16 cellular contexts compared by ENCODE assay signal in the genomic region with DNA sequence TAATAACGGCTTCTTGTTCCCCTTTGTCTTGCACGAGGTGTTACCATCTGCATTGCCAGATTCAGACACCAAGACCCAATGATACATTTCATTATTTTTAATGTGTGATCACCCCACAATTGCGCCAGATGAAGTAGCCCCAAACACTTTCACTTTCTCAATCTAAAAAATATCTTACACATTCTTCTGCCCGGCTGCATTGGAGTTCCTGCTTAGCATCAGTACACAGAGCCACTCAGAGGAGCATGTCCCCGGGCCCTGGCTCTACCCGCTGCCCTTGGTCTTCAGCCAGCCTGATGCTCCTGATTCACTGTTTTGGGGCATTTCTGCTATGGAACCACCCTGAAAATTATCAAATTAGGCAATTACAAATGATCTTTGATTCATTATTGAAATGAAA.
DNase-seq lines count a peak whose midpoint lies in the region.
"Had no signal": no experiment of that assay in that cellular context is flagged by ENCODE, and none has a peak within 500 bp of the region (broad histone marks: within the 10 kb centered on the region; RNA-seq: fewer than 3 reads in every experiment).

No MANE protein-coding gene starts in this region.

- peak; percentile 22 for DNase-seq in A172 (ENCODE audit: low spot score)
- DNase-seq in EH (ENCODE audit: low read depth): peak; percentile 7
- peak; percentile 62 for DNase-seq in OCI-M1 (lab: John Stamatoyannopoulos, UW)
- peak; percentile 19 for DNase-seq in fibroblast of peridontal ligament (ENCODE audit: extremely low read depth)
- no peak for DNase-seq in RKO (ENCODE audit: low spot score)
- no peak for DNase-seq in cerebellar cortex (ENCODE audit: low spot score)
- no peak for DNase-seq in effector CD4-positive, alpha-beta T cell
- DNase-seq in anterior cingulate cortex (lab: John Stamatoyannopoulos, UW): no peak
- DNase-seq: 8988T; CD8-positive, alpha-beta T cell; DMS79; NCI-H1694 treated with DMSO at 0.1 percent for 48 hours; NCI-H510A; NCI-H82; PC-3; SJCRH30 had no signal

Comparison
In these comparisons a context has a peak if more than half of its experiments do, and no peak if none do; other contexts are left out.
1. DNase-seq: peak in A172 (single experiment), EH (single experiment), OCI-M1 (single experiment) and fibroblast of peridontal ligament (single experiment); none in RKO (single experiment), cerebellar cortex (single experiment), effector CD4-positive, alpha-beta T cell (single experiment) and anterior cingulate cortex (0 of 58).